Comparison of ENCODE assay signal across 8 cellular contexts in genomic region chr12:56496704-56497103, GRCh38. TPM values are rescaled to one million over a fixed set of nuclear protein-coding genes. Genes with fewer than 3 reads are reported as not detected.
DNase-seq lines count a peak whose midpoint lies in the region; ATAC-seq and TF ChIP-seq lines count a peak whose summit lies in the region.
"Not testable (repeated sequence)": the region's sequence is repeated elsewhere in the genome, so short reads cannot be mapped to it uniquely, and the experiment has no call there.

No MANE protein-coding gene starts in this region.

- not testable (repeated sequence) for H3K27ac ChIP-seq in CD4-positive, alpha-beta memory T cell (ENCODE audit: low read depth, low read length); prostate gland

- peak; percentile 34 to 60 (median 54) for DNase-seq in CD4-positive, alpha-beta memory T cell
- DNase-seq in T-helper 9 cell (peak; percentile 28), dermis blood vessel endothelial cell (peak; percentile 36), iris pigment epithelial cell (ENCODE audit: low read depth) (peak; percentile 10), prostate gland (ENCODE audit: low spot score) (peak; percentile 18)
- peak; percentile 7 to 56 (median 34) for DNase-seq in stimulated activated naive CD4-positive, alpha-beta T cell (lab: John Stamatoyannopoulos, UW)

- not testable (repeated sequence) for H3K9ac ChIP-seq in Loucy (ENCODE audit: low read depth, low read length, poor library complexity, severe bottlenecking)

- not testable (repeated sequence) for H3K36me3 Mint-ChIP-seq in CD4-positive, alpha-beta memory T cell; activated T-helper 17 cell treated with anti-CD3 and anti-CD28 coated beads, Interleukin-2, amount 50 U/mL, for 72 hours (ENCODE audit: low read depth)

- intact Hi-C loops in CD4-positive, alpha-beta memory T cell (cut with micrococcal nuclease); prostate gland (cut with DNase I): not testable (repeated sequence)

- not testable (repeated sequence) for H3K4me1 ChIP-seq in CD4-positive, alpha-beta memory T cell (ENCODE audit: insufficient read depth, low read length); Loucy (ENCODE audit: insufficient read depth, low read length, poor library complexity, severe bottlenecking); prostate gland (replicated peaks)

- H3K9me3 Mint-ChIP-seq in CD4-positive, alpha-beta memory T cell; activated T-helper 17 cell treated with anti-CD3 and anti-CD28 coated beads, Interleukin-2, amount 50 U/mL, for 72 hours: not testable (repeated sequence)

- H3K79me2 ChIP-seq in Loucy (ENCODE audit: insufficient read depth, low read length): not testable (repeated sequence)

- H3K4me3 ChIP-seq in CD4-positive, alpha-beta memory T cell (ENCODE audit: low read length in 2 of 2); Loucy (ENCODE audit: low read length, poor library complexity, severe bottlenecking); prostate gland: not testable (repeated sequence)

- not testable (repeated sequence) for H3K4me2 ChIP-seq in Loucy (ENCODE audit: low read depth, low read length, poor library complexity, severe bottlenecking)

- TF ChIP-seq CTCF in Loucy (conservative IDR thresholded peaks at IDR 0.05; ENCODE audit: low read length): peak; percentile 20; the same call in 1 of the 2 replicates
- peak in 3 of 4 experiments; percentile 3 to 12 (median 7) for TF ChIP-seq CTCF in prostate gland (IDR thresholded peaks at IDR 0.05)

- CTCF ChIA-PET in CD4-positive, alpha-beta memory T cell (lab: Charles Lee; ENCODE audit: partially characterized antibody): interaction anchor here (1.0 to 2.0 kb wide), 6 partner anchors 11 to 374 kb away, joined by 3 to 7 read pairs (median 4); no protein-coding TSS in a partner anchor

- H4K20me1 ChIP-seq in Loucy (ENCODE audit: insufficient read depth, low read length, poor library complexity, severe bottlenecking): not testable (repeated sequence)

- ATAC-seq in activated T-helper 17 cell treated with anti-CD3 and anti-CD28 coated beads, Interleukin-2, amount 50 U/mL, for 72 hours (replicated peaks): not testable (repeated sequence)

- H3K36me3 ChIP-seq in CD4-positive, alpha-beta memory T cell (ENCODE audit: insufficient read depth, low read length); Loucy (ENCODE audit: insufficient read depth, low read length); prostate gland: not testable (repeated sequence)

- TF ChIP-seq POLR2A in prostate gland (IDR thresholded peaks at IDR 0.05): not testable (repeated sequence)

- H2AFZ ChIP-seq in Loucy (ENCODE audit: low read length): not testable (repeated sequence)

- H3K27ac Mint-ChIP-seq in CD4-positive, alpha-beta memory T cell: peak overlapping the region in 2 of 7 donors; percentile 46 to 51
- not testable (repeated sequence) for H3K27ac Mint-ChIP-seq in activated T-helper 17 cell treated with anti-CD3 and anti-CD28 coated beads, Interleukin-2, amount 50 U/mL, for 72 hours

- H3K27me3 Mint-ChIP-seq in CD4-positive, alpha-beta memory T cell; activated T-helper 17 cell treated with anti-CD3 and anti-CD28 coated beads, Interleukin-2, amount 50 U/mL, for 72 hours: not testable (repeated sequence)

- not testable (repeated sequence) for H3F3A ChIP-seq in Loucy (ENCODE audit: low read depth)

- 15% methylated on average over 17 of the region's 17 CpGs for WGBS in prostate gland

- H3K4me3 Mint-ChIP-seq in CD4-positive, alpha-beta memory T cell: peak overlapping the region in 7 of 8 donors; percentile 32 to 79 (median 65)
- peak overlapping the region; percentile 32 for H3K4me3 Mint-ChIP-seq in activated T-helper 17 cell treated with anti-CD3 and anti-CD28 coated beads, Interleukin-2, amount 50 U/mL, for 72 hours

- POLR2A ChIA-PET in CD4-positive, alpha-beta memory T cell (lab: Charles Lee; ENCODE audit: partially characterized antibody): not testable (repeated sequence)

- not testable (repeated sequence) for H3K27me3 ChIP-seq in CD4-positive, alpha-beta memory T cell (ENCODE audit: insufficient read depth, low read length); Loucy (ENCODE audit: insufficient read depth, low read length, poor library complexity, severe bottlenecking); prostate gland (replicated peaks; ENCODE audit: insufficient read depth)

- not testable (repeated sequence) for H3K4me1 Mint-ChIP-seq in CD4-positive, alpha-beta memory T cell; activated T-helper 17 cell treated with anti-CD3 and anti-CD28 coated beads, Interleukin-2, amount 50 U/mL, for 72 hours

- not testable (repeated sequence) for H3K9me2 ChIP-seq in Loucy (replicated peaks; ENCODE audit: low read depth, low read length)

- not testable (repeated sequence) for H3K9me3 ChIP-seq in CD4-positive, alpha-beta memory T cell (ENCODE audit: control insufficient read depth in 1 of 2, low read length in 2 of 2); Loucy (ENCODE audit: insufficient read depth, low read depth, low read length); prostate gland

RNA-seq across cellular contexts. Expression of gene GLS2, which starts 8.7 kb away (rescaled TPM):
- total RNA-seq in CD4-positive, alpha-beta memory T cell: 10 to 100 TPM in 1 of 2 experiments, 1 to 10 TPM in 1; 9.8 to 12.2 TPM
- polyA plus RNA-seq in CD4-positive, alpha-beta memory T cell: 1 to 10 TPM; 4.2 to 5.0 TPM
- total RNA-seq in activated T-helper 17 cell treated with anti-CD3 and anti-CD28 coated beads, Interleukin-2, amount 50 U/mL, for 72 hours: 1 to 10 TPM; 1.3 to 4.7 TPM
- total RNA-seq in dermis blood vessel endothelial cell (0.28 and 0.51 TPM in 2 replicates), prostate gland (1 to 10 TPM; 4.1 to 6.6 TPM)

RNA-seq across cellular contexts. Expression of gene RBMS2, which starts 24.9 kb away (rescaled TPM):
- total RNA-seq in CD4-positive, alpha-beta memory T cell: 1 to 10 TPM; 1.9 to 2.0 TPM
- polyA plus RNA-seq in CD4-positive, alpha-beta memory T cell: 1 to 10 TPM in 1 of 2 donors, under 1 TPM in 1; 0.39 to 1.2 TPM
- 1 to 10 TPM; 1.1 to 2.3 TPM for total RNA-seq in activated T-helper 17 cell treated with anti-CD3 and anti-CD28 coated beads, Interleukin-2, amount 50 U/mL, for 72 hours
- total RNA-seq in dermis blood vessel endothelial cell: 37.9 and 76.6 TPM in 2 replicates
- total RNA-seq in prostate gland: 100 to 1,000 TPM in 1 of 2 donors, 10 to 100 TPM in 1; 21.1 to 259 TPM

RNA-seq across cellular contexts. Expression of gene SPRYD4, which starts 28.3 kb away (rescaled TPM):
- total RNA-seq in CD4-positive, alpha-beta memory T cell: 1 to 10 TPM; 6.5 to 6.9 TPM
- 1 to 10 TPM; 1.1 to 1.5 TPM for polyA plus RNA-seq in CD4-positive, alpha-beta memory T cell
- total RNA-seq in activated T-helper 17 cell treated with anti-CD3 and anti-CD28 coated beads, Interleukin-2, amount 50 U/mL, for 72 hours: 1 to 10 TPM; 3.9 to 4.2 TPM
- 1.6 and 2.4 TPM in 2 replicates for total RNA-seq in dermis blood vessel endothelial cell
- total RNA-seq in prostate gland: 1 to 10 TPM; 2.6 to 5.1 TPM

RNA-seq across cellular contexts. Expression of gene MIP, which starts 42.2 kb away (rescaled TPM):
- total RNA-seq in CD4-positive, alpha-beta memory T cell: not detected
- under 1 TPM; 0.09 to 0.32 TPM for polyA plus RNA-seq in CD4-positive, alpha-beta memory T cell
- total RNA-seq in activated T-helper 17 cell treated with anti-CD3 and anti-CD28 coated beads, Interleukin-2, amount 50 U/mL, for 72 hours: not detected
- total RNA-seq in dermis blood vessel endothelial cell (not detected in 2 replicates), prostate gland (not detected)

RNA-seq across cellular contexts. Expression of gene TIMELESS, which starts 47.5 kb away (rescaled TPM):
- total RNA-seq in CD4-positive, alpha-beta memory T cell: 1 to 10 TPM; 7.3 to 7.5 TPM
- polyA plus RNA-seq in CD4-positive, alpha-beta memory T cell: 1 to 10 TPM; 3.2 to 5.1 TPM
- total RNA-seq in activated T-helper 17 cell treated with anti-CD3 and anti-CD28 coated beads, Interleukin-2, amount 50 U/mL, for 72 hours: 10 to 100 TPM; 36.6 to 57.4 TPM
- 8.8 and 24.7 TPM in 2 replicates for total RNA-seq in dermis blood vessel endothelial cell
- 10 to 100 TPM in 1 of 2 donors, 1 to 10 TPM in 1; 8.0 to 12.3 TPM for total RNA-seq in prostate gland

Comparison
In these comparisons a context has a peak if more than half of its experiments do, and no peak if none do; other contexts are left out.
1. RNA of gene RBMS2, which starts 24.9 kb away (total RNA-seq): 21.1 to 259 TPM in prostate gland and 37.9 to 76.6 TPM in dermis blood vessel endothelial cell; 1.1 to 2.3 TPM in activated T-helper 17 cell treated with anti-CD3 and anti-CD28 coated beads, Interleukin-2, amount 50 U/mL, for 72 hours and 1.9 to 2.0 TPM in CD4-positive, alpha-beta memory T cell; every median in the first group is over 4 times any median in the second.
2. Peak in every context shown above with its lines, with median percentiles within 50 percentile points of each other: DNase-seq.